In the genomic region with DNA sequence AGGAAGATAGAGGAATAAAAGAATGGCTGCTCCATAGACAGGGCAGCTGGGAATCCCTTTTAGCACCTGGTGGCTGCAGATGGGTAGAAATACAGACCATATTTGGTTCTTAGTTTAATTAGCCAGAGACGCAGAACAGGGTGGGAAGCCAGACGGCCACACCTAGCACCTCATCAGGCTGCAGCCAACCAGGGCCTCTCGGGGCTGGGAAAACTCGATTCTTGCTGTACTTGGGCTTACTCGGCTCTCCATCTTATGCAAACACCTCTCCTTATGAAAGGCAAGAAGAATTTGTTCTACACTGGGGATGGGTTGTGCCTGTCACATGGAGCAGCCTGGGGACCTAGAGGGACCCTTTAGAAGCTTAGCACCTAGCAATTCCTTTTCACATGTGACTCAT, we compare ENCODE assay signal across 1 cellular context.
TF ChIP-seq lines count a peak whose summit lies in the region.

No MANE protein-coding gene starts in this region.

TF ChIP-seq in GM23338, 12 proteins besides CTCF, POLR2A, EP300 and RAD21 (continued from another document):
- TF ChIP-seq, protein P1, sequence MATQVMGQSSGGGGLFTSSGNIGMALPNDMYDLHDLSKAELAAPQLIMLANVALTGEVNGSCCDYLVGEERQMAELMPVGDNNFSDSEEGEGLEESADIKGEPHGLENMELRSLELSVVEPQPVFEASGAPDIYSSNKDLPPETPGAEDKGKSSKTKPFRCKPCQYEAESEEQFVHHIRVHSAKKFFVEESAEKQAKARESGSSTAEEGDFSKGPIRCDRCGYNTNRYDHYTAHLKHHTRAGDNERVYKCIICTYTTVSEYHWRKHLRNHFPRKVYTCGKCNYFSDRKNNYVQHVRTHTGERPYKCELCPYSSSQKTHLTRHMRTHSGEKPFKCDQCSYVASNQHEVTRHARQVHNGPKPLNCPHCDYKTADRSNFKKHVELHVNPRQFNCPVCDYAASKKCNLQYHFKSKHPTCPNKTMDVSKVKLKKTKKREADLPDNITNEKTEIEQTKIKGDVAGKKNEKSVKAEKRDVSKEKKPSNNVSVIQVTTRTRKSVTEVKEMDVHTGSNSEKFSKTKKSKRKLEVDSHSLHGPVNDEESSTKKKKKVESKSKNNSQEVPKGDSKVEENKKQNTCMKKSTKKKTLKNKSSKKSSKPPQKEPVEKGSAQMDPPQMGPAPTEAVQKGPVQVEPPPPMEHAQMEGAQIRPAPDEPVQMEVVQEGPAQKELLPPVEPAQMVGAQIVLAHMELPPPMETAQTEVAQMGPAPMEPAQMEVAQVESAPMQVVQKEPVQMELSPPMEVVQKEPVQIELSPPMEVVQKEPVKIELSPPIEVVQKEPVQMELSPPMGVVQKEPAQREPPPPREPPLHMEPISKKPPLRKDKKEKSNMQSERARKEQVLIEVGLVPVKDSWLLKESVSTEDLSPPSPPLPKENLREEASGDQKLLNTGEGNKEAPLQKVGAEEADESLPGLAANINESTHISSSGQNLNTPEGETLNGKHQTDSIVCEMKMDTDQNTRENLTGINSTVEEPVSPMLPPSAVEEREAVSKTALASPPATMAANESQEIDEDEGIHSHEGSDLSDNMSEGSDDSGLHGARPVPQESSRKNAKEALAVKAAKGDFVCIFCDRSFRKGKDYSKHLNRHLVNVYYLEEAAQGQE (IDR thresholded peaks at IDR 0.05; ENCODE audit: unreplicated experiment), result no peak
- TF ChIP-seq ZNF114 (CRISPR knock-in tag; IDR thresholded peaks at IDR 0.05), result no peak
- TF ChIP-seq, protein P2, sequence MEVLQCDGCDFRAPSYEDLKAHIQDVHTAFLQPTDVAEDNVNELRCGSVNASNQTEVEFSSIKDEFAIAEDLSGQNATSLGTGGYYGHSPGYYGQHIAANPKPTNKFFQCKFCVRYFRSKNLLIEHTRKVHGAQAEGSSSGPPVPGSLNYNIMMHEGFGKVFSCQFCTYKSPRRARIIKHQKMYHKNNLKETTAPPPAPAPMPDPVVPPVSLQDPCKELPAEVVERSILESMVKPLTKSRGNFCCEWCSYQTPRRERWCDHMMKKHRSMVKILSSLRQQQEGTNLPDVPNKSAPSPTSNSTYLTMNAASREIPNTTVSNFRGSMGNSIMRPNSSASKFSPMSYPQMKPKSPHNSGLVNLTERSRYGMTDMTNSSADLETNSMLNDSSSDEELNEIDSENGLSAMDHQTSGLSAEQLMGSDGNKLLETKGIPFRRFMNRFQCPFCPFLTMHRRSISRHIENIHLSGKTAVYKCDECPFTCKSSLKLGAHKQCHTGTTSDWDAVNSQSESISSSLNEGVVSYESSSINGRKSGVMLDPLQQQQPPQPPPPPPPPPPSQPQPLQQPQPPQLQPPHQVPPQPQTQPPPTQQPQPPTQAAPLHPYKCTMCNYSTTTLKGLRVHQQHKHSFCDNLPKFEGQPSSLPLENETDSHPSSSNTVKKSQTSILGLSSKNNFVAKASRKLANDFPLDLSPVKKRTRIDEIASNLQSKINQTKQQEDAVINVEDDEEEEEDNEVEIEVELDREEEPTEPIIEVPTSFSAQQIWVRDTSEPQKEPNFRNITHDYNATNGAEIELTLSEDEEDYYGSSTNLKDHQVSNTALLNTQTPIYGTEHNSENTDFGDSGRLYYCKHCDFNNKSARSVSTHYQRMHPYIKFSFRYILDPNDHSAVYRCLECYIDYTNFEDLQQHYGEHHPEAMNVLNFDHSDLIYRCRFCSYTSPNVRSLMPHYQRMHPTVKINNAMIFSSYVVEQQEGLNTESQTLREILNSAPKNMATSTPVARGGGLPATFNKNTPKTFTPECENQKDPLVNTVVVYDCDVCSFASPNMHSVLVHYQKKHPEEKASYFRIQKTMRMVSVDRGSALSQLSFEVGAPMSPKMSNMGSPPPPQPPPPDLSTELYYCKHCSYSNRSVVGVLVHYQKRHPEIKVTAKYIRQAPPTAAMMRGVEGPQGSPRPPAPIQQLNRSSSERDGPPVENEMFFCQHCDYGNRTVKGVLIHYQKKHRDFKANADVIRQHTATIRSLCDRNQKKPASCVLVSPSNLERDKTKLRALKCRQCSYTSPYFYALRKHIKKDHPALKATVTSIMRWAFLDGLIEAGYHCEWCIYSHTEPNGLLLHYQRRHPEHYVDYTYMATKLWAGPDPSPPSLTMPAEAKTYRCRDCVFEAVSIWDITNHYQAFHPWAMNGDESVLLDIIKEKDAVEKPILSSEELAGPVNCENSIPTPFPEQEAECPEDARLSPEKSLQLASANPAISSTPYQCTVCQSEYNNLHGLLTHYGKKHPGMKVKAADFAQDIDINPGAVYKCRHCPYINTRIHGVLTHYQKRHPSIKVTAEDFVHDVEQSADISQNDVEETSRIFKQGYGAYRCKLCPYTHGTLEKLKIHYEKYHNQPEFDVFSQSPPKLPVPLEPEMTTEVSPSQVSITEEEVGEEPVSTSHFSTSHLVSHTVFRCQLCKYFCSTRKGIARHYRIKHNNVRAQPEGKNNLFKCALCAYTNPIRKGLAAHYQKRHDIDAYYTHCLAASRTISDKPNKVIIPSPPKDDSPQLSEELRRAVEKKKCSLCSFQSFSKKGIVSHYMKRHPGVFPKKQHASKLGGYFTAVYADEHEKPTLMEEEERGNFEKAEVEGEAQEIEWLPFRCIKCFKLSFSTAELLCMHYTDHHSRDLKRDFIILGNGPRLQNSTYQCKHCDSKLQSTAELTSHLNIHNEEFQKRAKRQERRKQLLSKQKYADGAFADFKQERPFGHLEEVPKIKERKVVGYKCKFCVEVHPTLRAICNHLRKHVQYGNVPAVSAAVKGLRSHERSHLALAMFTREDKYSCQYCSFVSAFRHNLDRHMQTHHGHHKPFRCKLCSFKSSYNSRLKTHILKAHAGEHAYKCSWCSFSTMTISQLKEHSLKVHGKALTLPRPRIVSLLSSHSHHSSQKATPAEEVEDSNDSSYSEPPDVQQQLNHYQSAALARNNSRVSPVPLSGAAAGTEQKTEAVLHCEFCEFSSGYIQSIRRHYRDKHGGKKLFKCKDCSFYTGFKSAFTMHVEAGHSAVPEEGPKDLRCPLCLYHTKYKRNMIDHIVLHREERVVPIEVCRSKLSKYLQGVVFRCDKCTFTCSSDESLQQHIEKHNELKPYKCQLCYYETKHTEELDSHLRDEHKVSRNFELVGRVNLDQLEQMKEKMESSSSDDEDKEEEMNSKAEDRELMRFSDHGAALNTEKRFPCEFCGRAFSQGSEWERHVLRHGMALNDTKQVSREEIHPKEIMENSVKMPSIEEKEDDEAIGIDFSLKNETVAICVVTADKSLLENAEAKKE (CRISPR knock-in tag; IDR thresholded peaks at IDR 0.05), result no peak
- no peak for TF ChIP-seq CREB1 (CRISPR knock-in tag; IDR thresholded peaks at IDR 0.05; ENCODE audit: low read depth)
- no peak for TF ChIP-seq POLR2AphosphoS5 (IDR thresholded peaks at IDR 0.05; ENCODE audit: low read depth)
- no peak for TF ChIP-seq EZH2phosphoT487 (IDR thresholded peaks at IDR 0.05; ENCODE audit: unreplicated experiment)
- TF ChIP-seq JUNB (IDR thresholded peaks at IDR 0.05; ENCODE audit: unreplicated experiment), result no peak
TF ChIP-seq in GM23338: peak in this region for 0.
